In the genomic region with DNA sequence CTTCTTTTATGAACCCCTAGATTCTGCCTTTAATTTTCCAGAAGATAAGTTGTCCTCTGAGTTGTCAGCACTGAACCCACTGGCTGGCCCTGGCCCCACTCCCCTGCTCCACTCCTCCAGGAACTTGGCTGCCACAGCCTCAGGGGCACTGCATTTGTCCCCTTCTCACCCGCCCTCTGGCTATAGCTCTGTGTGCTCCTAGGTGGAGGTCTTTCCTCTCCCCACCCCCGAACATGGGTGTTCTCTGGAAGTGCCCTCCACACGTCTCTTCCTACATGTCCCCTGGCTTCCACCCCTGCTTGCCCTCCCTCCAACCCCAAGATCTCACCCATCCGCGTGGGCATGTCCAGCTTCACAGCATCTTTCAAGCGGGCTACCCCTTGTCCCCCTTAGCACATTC, we compare ENCODE assay signal across 26 cellular contexts.
"Had no signal": no experiment of that assay in that cellular context is flagged by ENCODE, and none has a peak within 500 bp of the region (broad histone marks: within the 10 kb centered on the region; RNA-seq: fewer than 3 reads in every experiment).

No MANE protein-coding gene starts in this region.

- H3K79me2 ChIP-seq: parathyroid adenoma had no signal

- H3K27ac ChIP-seq: dorsolateral prefrontal cortex, heart right ventricle, lower lobe of right lung, neural progenitor cell, parathyroid adenoma, prostate gland, right atrium auricular region, testis, tibial artery had no signal

- H3K4me1 ChIP-seq: neural progenitor cell, parathyroid adenoma, prostate gland had no signal

- H3K36me3 ChIP-seq: lower lobe of right lung, neural progenitor cell, prostate gland, vagina had no signal

- H3K4me2 ChIP-seq: neural progenitor cell had no signal

- DNase-seq: cerebellar nuclear complex; dorsolateral prefrontal cortex; effector CD8-positive, alpha-beta T cell; erythroblast; esophagus squamous epithelium; foreskin melanocyte; glutamatergic neuron; heart right ventricle; hippocampal formation; left cardiac atrium; left ventricle myocardium superior; lower lobe of right lung; naive thymus-derived CD8-positive, alpha-beta T cell; sigmoid colon; stimulated activated CD4-positive, alpha-beta T cell treated with anti-CD3 and anti-CD28 coated beads, Interleukin-2, amount 100 ng/mL, for 24 hours; stimulated activated CD4-positive, alpha-beta T cell treated with anti-CD3 and anti-CD28 coated beads, Interleukin-4, amount 100 ng/mL, for 24 hours; stimulated activated naive CD4-positive, alpha-beta T cell treated with Interleukin-2 at 50 U/mL for 16 hours; substantia nigra; testis had no signal

- H3K27me3 ChIP-seq: esophagus squamous epithelium, heart right ventricle, neural progenitor cell, right atrium auricular region, sigmoid colon, testis, tibial artery, vagina had no signal

- H2AFZ ChIP-seq: neural progenitor cell, parathyroid adenoma had no signal

- H3K9me3 ChIP-seq: esophagus squamous epithelium, heart right ventricle, lower lobe of right lung, prostate gland, right atrium auricular region, sigmoid colon, testis, tibial artery, vagina had no signal

- H3K9ac ChIP-seq: neural progenitor cell, parathyroid adenoma had no signal

- FAIRE-seq: islet of Langerhans had no signal

- H3K4me3 ChIP-seq: dorsolateral prefrontal cortex, esophagus squamous epithelium, heart right ventricle, lower lobe of right lung, neural progenitor cell, prostate gland, right atrium auricular region, sigmoid colon, testis, tibial artery, vagina had no signal
